Comparison of ENCODE assay signal across 20 cellular contexts in genomic region chr6:14265049-14266021, GRCh38.
DNase-seq lines count a peak whose midpoint lies in the region; ATAC-seq, FAIRE-seq and TF ChIP-seq lines count a peak whose summit lies in the region.
"Had no signal": no experiment of that assay in that cellular context is flagged by ENCODE, and none has a peak within 500 bp of the region (broad histone marks: within the 10 kb centered on the region; RNA-seq: fewer than 3 reads in every experiment).

No MANE protein-coding gene starts in this region.

- WGBS in HepG2 (ENCODE audit: low lambda C conversion rate), result 35% methylated on average over 5 of the region's 5 CpGs
- 77% methylated on average over 4 of the region's 5 CpGs for WGBS in right lobe of liver (ENCODE audit: insufficient coverage, low coverage, low lambda C conversion rate, missing lambda C conversion rate)
- 90% methylated on average over 5 of the region's 5 CpGs; no CpG with 5 or more reads in 1 of the 2 experiments for WGBS in H1 (ENCODE audit: extremely low coverage in 1 of 2, insufficient coverage in 1 of 2, insufficient read length in 1 of 2, insufficient replicate concordance in 2 of 2, low coverage in 1 of 2, low lambda C conversion rate in 2 of 2, missing lambda C conversion rate in 1 of 2), 2 experiments
- 92 to 95% methylated on average over 5 of the region's 5 CpGs for WGBS in thyroid gland, 2 donors

- no peak for TF ChIP-seq POLR2A in HepG2 (IDR thresholded peaks at IDR 0.05; ENCODE audit: insufficient read depth in 1 of 2, low read depth in 2 of 2, low read length in 2 of 2)
- no peak for TF ChIP-seq POLR2A in right lobe of liver (IDR thresholded peaks at IDR 0.05)
- TF ChIP-seq POLR2A in H1 (IDR thresholded peaks at IDR 0.05; ENCODE audit: control extremely low read depth in 1 of 2, low read depth in 2 of 2, low read length in 2 of 2), result no peak
- TF ChIP-seq POLR2A in thyroid gland (IDR thresholded peaks at IDR 0.05), result no peak

- DNase-seq in HepG2 (ENCODE audit: low spot score) (no peak), right lobe of liver (no peak), NCI-H524 (lab: John Stamatoyannopoulos, UW) (peak; percentile 42 to 80), H1 (ENCODE audit: low read depth in 1 of 2, low spot score in 2 of 2) (peak in 1 of 2 experiments; percentile 43), D721Med (ENCODE audit: insufficient read length, low spot score) (no peak), activated T-cell treated with anti-CD3 and anti-CD28 coated beads for 4 hours (no peak), thyroid gland (no peak)
- DNase-seq: activated CD4-positive, alpha-beta T cell treated with anti-CD3 and anti-CD28 coated beads for 48 hours; activated T-cell treated with anti-CD3 and anti-CD28 coated beads, Interleukin-2, amount 50 U/mL, for 24 hours; Caco-2; effector memory CD4-positive, alpha-beta T cell; hippocampal formation; Kasumi-1; midbrain; NCI-H1436; NCI-H226; SHP77 treated with DMSO at 0.1 percent for 48 hours; T-helper 9 cell had no signal

- no peak overlapping the region for H3K18ac ChIP-seq in H1 (ENCODE audit: extremely low read depth, low read length)

- BruUV-seq in HepG2 (replicated peaks; lab: Mats Ljungman, UMichigan), result no TSS peak

- H4K5ac ChIP-seq in H1 (ENCODE audit: insufficient read length, low read depth, low read length), result no peak overlapping the region

- TF ChIP-seq RAD21 in HepG2 (CRISPR knock-in tag; IDR thresholded peaks at IDR 0.05) (no peak), H1 (IDR thresholded peaks at IDR 0.05 in 1 of 2, conservative IDR thresholded peaks at IDR 0.05 in 1 of 2; ENCODE audit: low read depth in 2 of 2, low read length in 2 of 2) (peak in 1 of 2 experiments; percentile 22; a peak in 1 of 4 replicates)

- no peak overlapping the region for H2BK5ac ChIP-seq in H1 (ENCODE audit: low read depth, low read length)

- H3K27me3 ChIP-seq in HepG2 (ENCODE audit: control insufficient read depth in 1 of 2, insufficient read depth in 2 of 2, low read length in 2 of 2), result no peaks in the 10 kb centered on the region
- no peaks in the 10 kb centered on the region for H3K27me3 ChIP-seq in right lobe of liver
- H3K27me3 ChIP-seq in H1 (replicated peaks in 1 of 4; ENCODE audit: control insufficient read depth in 3 of 4, extremely low read depth in 1 of 4, insufficient read depth in 3 of 4, low read length in 3 of 4), result no peaks in the 10 kb centered on the region
- H3K27me3 ChIP-seq in thyroid gland, result no peaks in the 10 kb centered on the region
- H3K27me3 ChIP-seq: right atrium auricular region had no signal

- no peak overlapping the region for H3K14ac ChIP-seq in H1 (ENCODE audit: insufficient read length)

- TF ChIP-seq EP300 in HepG2 (IDR thresholded peaks at IDR 0.05; ENCODE audit: low read depth in 2 of 2, low read length in 2 of 2), result no peak
- no peak for TF ChIP-seq EP300 in HepG2 (CRISPR knock-in tag; IDR thresholded peaks at IDR 0.05; ENCODE audit: borderline replicate concordance)
- no peak for TF ChIP-seq EP300 in H1 (IDR thresholded peaks at IDR 0.05; ENCODE audit: borderline replicate concordance in 1 of 2, low read depth in 2 of 2, low read length in 2 of 2)

- H4K91ac ChIP-seq in H1 (replicated peaks; ENCODE audit: insufficient read length, low read length), result no peak overlapping the region

- H2BK12ac ChIP-seq in H1 (ENCODE audit: low read depth, low read length), result no peak overlapping the region

- H3K27ac ChIP-seq in HepG2 (ENCODE audit: extremely low read length, insufficient read depth, low read length) (no peak overlapping the region), right lobe of liver (no peak overlapping the region), H1 (ENCODE audit: low read depth, low read length) (no peak overlapping the region), thyroid gland (no peak overlapping the region)
- H3K27ac ChIP-seq: right atrium auricular region had no signal

- H3K4me2 ChIP-seq in HepG2 (ENCODE audit: low read depth, low read length) (no peak overlapping the region), H1 (ENCODE audit: insufficient read depth in 1 of 2, low read depth in 2 of 2, low read length in 2 of 2) (no peak overlapping the region)

- H3K79me1 ChIP-seq in H1 (ENCODE audit: low read depth, low read length), result no peaks in the 10 kb centered on the region

- POLR2A ChIA-PET in HepG2 (lab: Yijun Ruan, JAX), result no interaction called here
- POLR2A ChIA-PET in H1 (lab: Charles Lee; ENCODE audit: partially characterized antibody), result no interaction called here

- H2BK15ac ChIP-seq in H1 (ENCODE audit: low read length), result no peak overlapping the region

- H2BK20ac ChIP-seq in H1 (ENCODE audit: low read length), result no peak overlapping the region

- CTCF ChIA-PET in HepG2 (lab: Yijun Ruan, JAX; ENCODE audit: low intra/inter-chr PET ratio, low total read pairs) (no interaction called here), H1 (lab: Charles Lee; ENCODE audit: partially characterized antibody) (interaction anchor here (0.6 to 2.5 kb wide), 23 partner anchors 8 to 255 kb away, joined by 3 to 13 read pairs (median 4); no protein-coding TSS in a partner anchor)

- peaks cover 21% of the 10 kb centered on the region for H3K9me3 ChIP-seq in HepG2 (ENCODE audit: low read length)
- peaks cover 0 to 10% (median 0%) of the 10 kb centered on the region in 4 donors for H3K9me3 ChIP-seq in right lobe of liver
- peaks cover 7 to 14% of the 10 kb centered on the region in 2 experiments; a peak in 3 of 4 replicates for H3K9me3 ChIP-seq in H1 (ENCODE audit: insufficient read depth in 2 of 2, low read depth in 1 of 2, low read length in 1 of 2)
- H3K9me3 ChIP-seq in thyroid gland, result no peaks in the 10 kb centered on the region

- no peak for TF ChIP-seq CTCF in HepG2 (CRISPR knock-in tag; IDR thresholded peaks at IDR 0.05)
- TF ChIP-seq CTCF in right lobe of liver (IDR thresholded peaks at IDR 0.05), result no peak
- TF ChIP-seq CTCF in H1 (IDR thresholded peaks at IDR 0.05; ENCODE audit: control extremely low read depth in 1 of 3, insufficient read depth in 1 of 3, low read depth in 1 of 3, low read length in 3 of 3), result peak; percentile 12 to 48 (median 19); a peak in 3 of 4 replicates
- TF ChIP-seq CTCF in D721Med (IDR thresholded peaks at IDR 0.05; ENCODE audit: insufficient read depth, missing control alignments), result no peak
- no peak for TF ChIP-seq CTCF in thyroid gland (IDR thresholded peaks at IDR 0.05)

- H4K8ac ChIP-seq in H1 (ENCODE audit: extremely low read depth, insufficient read depth, low read length), result no peak overlapping the region

- H3K23ac ChIP-seq in H1 (ENCODE audit: insufficient read length), result no peak overlapping the region

- H3K9ac ChIP-seq in HepG2 (ENCODE audit: insufficient read depth, low read depth, low read length) (no peak overlapping the region), H1 (replicated peaks in 1 of 4; ENCODE audit: extremely low read depth in 1 of 4, low read depth in 3 of 4, low read length in 3 of 4) (no peak overlapping the region)

- H2AFZ ChIP-seq in HepG2 (ENCODE audit: low read length) (no peak overlapping the region), H1 (ENCODE audit: low read length) (no peak overlapping the region)

- no peaks in the 10 kb centered on the region for H3K4me1 ChIP-seq in HepG2 (ENCODE audit: insufficient read depth, low read length)
- no peaks in the 10 kb centered on the region for H3K4me1 ChIP-seq in right lobe of liver
- no peaks in the 10 kb centered on the region; a peak in 1 of 7 replicates for H3K4me1 ChIP-seq in H1 (replicated peaks in 1 of 4; ENCODE audit: control insufficient read depth in 3 of 4, insufficient read depth in 4 of 4, low read length in 3 of 4)
- H3K4me1 ChIP-seq in thyroid gland, result no peaks in the 10 kb centered on the region
- H3K4me1 ChIP-seq: Caco-2, right atrium auricular region had no signal

- FAIRE-seq in HepG2 (lab: Jason Lieb, UNC), result no peak
- FAIRE-seq in H1 (lab: Jason Lieb, UNC), result no peak
- FAIRE-seq in D721Med (lab: Jason Lieb, UNC), result no peak

- H3K36me3 ChIP-seq in HepG2 (replicated peaks in 1 of 2; ENCODE audit: control insufficient read depth in 1 of 2, insufficient read depth in 2 of 2, low read length in 2 of 2) (no peaks in the 10 kb centered on the region), right lobe of liver (no peaks in the 10 kb centered on the region), H1 (ENCODE audit: control insufficient read depth in 2 of 4, insufficient read depth in 4 of 4, low read length in 3 of 4) (no peaks in the 10 kb centered on the region; a peak in 1 of 8 replicates), thyroid gland (no peaks in the 10 kb centered on the region)
- H3K36me3 ChIP-seq: right atrium auricular region had no signal

- no peak overlapping the region for H3K4me3 ChIP-seq in HepG2 (replicated peaks in 1 of 3; ENCODE audit: insufficient read depth in 1 of 3, low read depth in 2 of 3, low read length in 3 of 3)
- no peak overlapping the region for H3K4me3 ChIP-seq in right lobe of liver
- no peak overlapping the region for H3K4me3 ChIP-seq in H1 (ENCODE audit: extremely low read depth in 1 of 4, insufficient read depth in 2 of 4, low read depth in 3 of 4, low read length in 4 of 4)
- no peak overlapping the region for H3K4me3 ChIP-seq in thyroid gland (replicated peaks in 1 of 3)
- H3K4me3 ChIP-seq: right atrium auricular region had no signal

- intact Hi-C loops in HepG2 (cut with micrococcal nuclease; ENCODE audit: unreplicated experiment), result no loop called here
- intact Hi-C loops in right lobe of liver (cut with DNase I), result no loop called here
- intact Hi-C loops in thyroid gland (cut with DNase I), result no loop called here

- H2BK120ac ChIP-seq in H1 (replicated peaks; ENCODE audit: low read depth, low read length), result no peak overlapping the region

- H3K79me2 ChIP-seq in HepG2 (ENCODE audit: insufficient read depth, low read length) (no peaks in the 10 kb centered on the region), H1 (ENCODE audit: control insufficient read depth in 1 of 2, insufficient read depth in 2 of 2, low read length in 2 of 2) (no peaks in the 10 kb centered on the region)

- no peak overlapping the region for H2AK5ac ChIP-seq in H1 (ENCODE audit: low read depth, low read length)

- no peaks in the 10 kb centered on the region for H4K20me1 ChIP-seq in HepG2 (ENCODE audit: insufficient read depth, low read length)
- no peaks in the 10 kb centered on the region for H4K20me1 ChIP-seq in H1 (replicated peaks in 1 of 2; ENCODE audit: control insufficient read depth in 1 of 2, insufficient read depth in 2 of 2, low read length in 2 of 2)

- ATAC-seq in HepG2 (peak; percentile 70), right lobe of liver (no peak), GM21737 (IDR thresholded peaks at IDR 0.05; ENCODE audit: unreplicated experiment) (no peak)

- H3K56ac ChIP-seq in H1 (replicated peaks; ENCODE audit: insufficient read length, low read depth, low read length), result no peak overlapping the region

- H3K4ac ChIP-seq in H1 (replicated peaks; ENCODE audit: insufficient read length, low read depth, low read length), result no peak overlapping the region

- in situ Hi-C loops in HepG2 (cut with HindIII; ENCODE audit: extremely low pct_ligation_motif_present, low pct_unique_long_range_greater_than_20kb), result no loop called here

- no peaks in the 10 kb centered on the region; the same call in 1 of the 2 replicates for H3K23me2 ChIP-seq in H1 (ENCODE audit: low read depth, low read length)

TF ChIP-seq in H1, 55 proteins besides CTCF, POLR2A, EP300 and RAD21 (continues in another document):
- TF ChIP-seq SIRT6 (IDR thresholded peaks at IDR 0.05; ENCODE audit: low read length), result no peak
- no peak for TF ChIP-seq RBBP5 (IDR thresholded peaks at IDR 0.05; ENCODE audit: borderline replicate concordance, low read depth, low read length)
- no peak for TF ChIP-seq TCF12 (IDR thresholded peaks at IDR 0.05; ENCODE audit: low read depth, low read length)

Comparison
In these comparisons a context has a peak if more than half of its experiments do, and no peak if none do; other contexts are left out.
1. DNase-seq: peak in NCI-H524 (2 of 2); none in HepG2 (single experiment), right lobe of liver (0 of 3), D721Med (single experiment), activated T-cell treated with anti-CD3 and anti-CD28 coated beads for 4 hours (single experiment) and thyroid gland (0 of 2).
2. CTCF ChIP-seq: peak in H1 (3 of 3); none in HepG2 (single experiment), right lobe of liver (0 of 4), D721Med (single experiment) and thyroid gland (0 of 6).
3. Of the 41 proteins assayed by ChIP-seq in both HepG2 and H1: peak only in HepG2: none; only in H1: CTCF; in both: none; in neither: 39; mixed calls (peak in some experiments, not most) for 1.